ENCODE assay signal across 11 cellular contexts in genomic region chr6:36364669-36365479, GRCh38.
A peak's percentile ranks its signal among the peaks of the same experiment; 100 is the strongest.
DNase-seq lines count a peak whose midpoint lies in the region; ATAC-seq, FAIRE-seq and TF ChIP-seq lines count a peak whose summit lies in the region.
"Had no signal": no experiment of that assay in that cellular context is flagged by ENCODE, and none has a peak within 500 bp of the region (broad histone marks: within the 10 kb centered on the region; RNA-seq: fewer than 3 reads in every experiment).

No MANE protein-coding gene starts in this region.

- in situ Hi-C loops in HAP-1 (cut with MboI; ENCODE audit: low sequenced_read_pairs), result loop anchor here (5.0 kb wide), 1 partner anchor 243 kb away; no protein-coding TSS in a partner anchor

- H3K27me3 ChIP-seq in OCI-LY3 (ENCODE audit: low read depth, low read length) (no peaks in the 10 kb centered on the region), HAP-1 (ENCODE audit: low read depth) (no peaks in the 10 kb centered on the region)

- peak overlapping the region; percentile 36 for H3K9ac ChIP-seq in OCI-LY3 (ENCODE audit: low read length)

- H3K9me3 ChIP-seq in OCI-LY3 (ENCODE audit: insufficient read depth, low read length), result no peaks in the 10 kb centered on the region
- no peaks in the 10 kb centered on the region for H3K9me3 ChIP-seq in HAP-1

- peak overlapping the region; percentile 45 for H3K27ac ChIP-seq in OCI-LY3 (ENCODE audit: low read length)
- H3K27ac ChIP-seq: SK-N-MC had no signal

- H4K20me1 ChIP-seq in OCI-LY3 (ENCODE audit: insufficient read depth, low read length), result no peaks in the 10 kb centered on the region

- peak; percentile 80 for FAIRE-seq in GM18507 (lab: Jason Lieb, UNC)
- FAIRE-seq: D721Med had no signal

- H3K79me2 ChIP-seq in OCI-LY3 (ENCODE audit: low read length), result no peaks in the 10 kb centered on the region

- H2AFZ ChIP-seq in OCI-LY3 (ENCODE audit: low read depth, low read length), result peak overlapping the region; percentile 48; the same call in 1 of the 2 replicates

- H3K4me3 ChIP-seq in OCI-LY3 (ENCODE audit: low read length) (peak overlapping the region; percentile 42), fibroblast of pulmonary artery (replicated peaks; ENCODE audit: low read depth, low read length) (no peak overlapping the region), HAP-1 (no peak overlapping the region)
- H3K4me3 ChIP-seq: SK-N-MC had no signal

- H3K36me3 ChIP-seq in OCI-LY3 (replicated peaks; ENCODE audit: low read depth, low read length) (no peaks in the 10 kb centered on the region), HAP-1 (replicated peaks) (no peaks in the 10 kb centered on the region)

- H3K4me2 ChIP-seq in OCI-LY3 (ENCODE audit: low read length), result peak overlapping the region; percentile 72

- ATAC-seq in GM21526 (IDR thresholded peaks at IDR 0.05; ENCODE audit: low FRiP score, unreplicated experiment), result no peak

- DNase-seq in CD1c-positive myeloid dendritic cell (ENCODE audit: extremely low spot score), result peak; percentile 49
- no peak for DNase-seq in GM18507 (ENCODE audit: extremely low spot score, insufficient read length, low read depth)
- DNase-seq in fibroblast of pulmonary artery (ENCODE audit: low read depth), result peak; percentile 64
- DNase-seq in HAP-1 (ENCODE audit: low spot score in 2 of 2), result no peak
- DNase-seq in HuH-7 (ENCODE audit: low spot score), result no peak
- no peak for DNase-seq in DMS153 (lab: John Stamatoyannopoulos, UW)
- DNase-seq: NCI-H2081 had no signal

- H3K4me1 ChIP-seq in OCI-LY3 (ENCODE audit: low read length) (peaks cover 37% of the 10 kb centered on the region), HAP-1 (peaks cover 3% of the 10 kb centered on the region; the same call in 1 of the 2 replicates)

- TF ChIP-seq CTCF in OCI-LY3 (IDR thresholded peaks at IDR 0.05; ENCODE audit: low read depth, low read length) (no peak), fibroblast of pulmonary artery (IDR thresholded peaks at IDR 0.05; ENCODE audit: low read length, missing control alignments) (no peak)

Comparison
In these comparisons a context has a peak if more than half of its experiments do, and no peak if none do; other contexts are left out.
1. DNase-seq: peak in CD1c-positive myeloid dendritic cell (single experiment) and fibroblast of pulmonary artery (single experiment); none in GM18507 (single experiment), HAP-1 (0 of 2), HuH-7 (single experiment) and DMS153 (single experiment).